1 cellular context compared by ENCODE assay signal in genomic region chr17:44818508-44818907, GRCh38.
TF ChIP-seq lines count a peak whose summit lies in the region.

No MANE protein-coding gene starts in this region.

TF ChIP-seq in K562, 482 proteins besides CTCF, POLR2A, EP300 and RAD21:
- peak; percentile 10 for TF ChIP-seq CBX2 (IDR thresholded peaks at IDR 0.05; ENCODE audit: insufficient read depth, low read length, poor library complexity, severe bottlenecking)
TF ChIP-seq in K562: peak in this region for 1; not testable (repeated sequence) for 481.
